8 cellular contexts compared by ENCODE assay signal in genomic region chr3:8963137-8963853, GRCh38. TPM values are rescaled to one million over a fixed set of nuclear protein-coding genes. Genes with fewer than 3 reads are reported as not detected.
DNase-seq lines count a peak whose midpoint lies in the region; ATAC-seq and TF ChIP-seq lines count a peak whose summit lies in the region.

A gene with protein sequence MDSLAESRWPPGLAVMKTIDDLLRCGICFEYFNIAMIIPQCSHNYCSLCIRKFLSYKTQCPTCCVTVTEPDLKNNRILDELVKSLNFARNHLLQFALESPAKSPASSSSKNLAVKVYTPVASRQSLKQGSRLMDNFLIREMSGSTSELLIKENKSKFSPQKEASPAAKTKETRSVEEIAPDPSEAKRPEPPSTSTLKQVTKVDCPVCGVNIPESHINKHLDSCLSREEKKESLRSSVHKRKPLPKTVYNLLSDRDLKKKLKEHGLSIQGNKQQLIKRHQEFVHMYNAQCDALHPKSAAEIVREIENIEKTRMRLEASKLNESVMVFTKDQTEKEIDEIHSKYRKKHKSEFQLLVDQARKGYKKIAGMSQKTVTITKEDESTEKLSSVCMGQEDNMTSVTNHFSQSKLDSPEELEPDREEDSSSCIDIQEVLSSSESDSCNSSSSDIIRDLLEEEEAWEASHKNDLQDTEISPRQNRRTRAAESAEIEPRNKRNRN (minus strand): TSS chr3:8963472. CDS start chr3:8963385, 87 bp downstream.

- peak within 1 kb of the TSS; percentile 95 for H2AFZ ChIP-seq in OCI-LY7 (ENCODE audit: low read length)

- peak; percentile 90 for ATAC-seq in GM21526 (IDR thresholded peaks at IDR 0.05; ENCODE audit: low FRiP score, unreplicated experiment)

- H3K4me2 ChIP-seq in OCI-LY7 (ENCODE audit: low read length) = peak within 1 kb of the TSS; percentile 95

- DNase-seq in DMS 273 (lab: John Stamatoyannopoulos, UW; ENCODE audit: unreplicated experiment) (peak; percentile 94), HuH-7 (ENCODE audit: low spot score) (peak; percentile 85), OCI-LY7 (ENCODE audit: low spot score) (peak; percentile 95), epidermal melanocyte (ENCODE audit: insufficient read length, low spot score) (peak; percentile 77)
- peak; percentile 97 for DNase-seq in activated CD8-positive, alpha-beta memory T cell treated with anti-CD3 and anti-CD28 coated beads, Interleukin-2, amount 50 U/mL, for 48 hours
- DNase-seq in stimulated activated CD8-positive, alpha-beta memory T cell treated with anti-CD3 and anti-CD28 coated beads, Interleukin-2, amount 100 ng/mL, for 48 hours (ENCODE audit: low read depth in 2 of 2) = peak; percentile 87 to 89

- H3K4me1 ChIP-seq in OCI-LY7 (ENCODE audit: insufficient read depth, low read length, poor library complexity, severe bottlenecking) (peaks cover 38% of the 10 kb centered on the region), mononuclear cell (ENCODE audit: insufficient read depth, low read length) (peaks cover 28% of the 10 kb centered on the region)

- CTCF ChIA-PET in OCI-LY7 (lab: Charles Lee; ENCODE audit: unreplicated experiment) = interaction anchor here (0.6 kb wide), 1 partner anchor 1549 kb away, joined by 3 read pairs; no protein-coding TSS in a partner anchor

- POLR2A ChIA-PET in OCI-LY7 (lab: Charles Lee) = interaction anchor here (0.6 to 1.6 kb wide), 2 partner anchors 9 to 818 kb away, joined by 3 to 4 read pairs; no protein-coding TSS in a partner anchor

- peak within 1 kb of the TSS; percentile 24 for H3K27ac ChIP-seq in OCI-LY7 (ENCODE audit: low read depth, low read length, poor library complexity, severe bottlenecking)

- no peak for TF ChIP-seq CTCF in OCI-LY7 (conservative IDR thresholded peaks at IDR 0.05; ENCODE audit: low read length)

- intact Hi-C loops in OCI-LY7 (cut with micrococcal nuclease; ENCODE audit: unreplicated experiment) = no loop called here

- peak within 1 kb of the TSS; percentile 94 for H3K4me3 ChIP-seq in OCI-LY7 (ENCODE audit: low read depth, low read length, poor library complexity, severe bottlenecking)
- H3K4me3 ChIP-seq in mononuclear cell (ENCODE audit: low read length) = peak within 1 kb of the TSS; percentile 75

- H3K36me3 ChIP-seq in OCI-LY7 (ENCODE audit: insufficient read depth, low read length) = peaks cover 38% of the 10 kb centered on the region

- peaks cover 2% of the 10 kb centered on the region for H3K27me3 ChIP-seq in mononuclear cell (ENCODE audit: insufficient read depth, low read length)

- no peaks in the 10 kb centered on the region for H3K9me2 ChIP-seq in OCI-LY7 (ENCODE audit: insufficient read depth, low read length)

- peaks cover 49% of the 10 kb centered on the region for H3K79me2 ChIP-seq in OCI-LY7 (ENCODE audit: insufficient read depth, low read depth, low read length)

- H4K20me1 ChIP-seq in OCI-LY7 (ENCODE audit: insufficient read depth, low read length) = peaks cover 30% of the 10 kb centered on the region; the same call in 1 of the 2 replicates

- BruUV-seq in OCI-LY7 (replicated peaks; lab: Mats Ljungman, UMichigan) = no TSS peak

- no peaks in the 10 kb centered on the region for H3K9me3 ChIP-seq in OCI-LY7 (ENCODE audit: low read length)
- no peaks in the 10 kb centered on the region for H3K9me3 ChIP-seq in mononuclear cell (ENCODE audit: low read depth, low read length)

RNA-seq across cellular contexts. Expression of the gene that starts here (rescaled TPM):
- total RNA-seq in OCI-LY7 (2014; rRNA removed; shearing (Covaris generic)) = 21.0 and 44.8 TPM in 2 replicates
- total RNA-seq in OCI-LY7 (2022) (39.9 and 45.8 TPM in 2 replicates), mononuclear cell (25.4 TPM)

Comparison
In these comparisons a context has a peak if more than half of its experiments do, and no peak if none do; other contexts are left out.
1. Peak in every context shown above with its lines: DNase-seq, ATAC-seq, H3K4me3 ChIP-seq and H3K27ac ChIP-seq.